In the genomic region with DNA sequence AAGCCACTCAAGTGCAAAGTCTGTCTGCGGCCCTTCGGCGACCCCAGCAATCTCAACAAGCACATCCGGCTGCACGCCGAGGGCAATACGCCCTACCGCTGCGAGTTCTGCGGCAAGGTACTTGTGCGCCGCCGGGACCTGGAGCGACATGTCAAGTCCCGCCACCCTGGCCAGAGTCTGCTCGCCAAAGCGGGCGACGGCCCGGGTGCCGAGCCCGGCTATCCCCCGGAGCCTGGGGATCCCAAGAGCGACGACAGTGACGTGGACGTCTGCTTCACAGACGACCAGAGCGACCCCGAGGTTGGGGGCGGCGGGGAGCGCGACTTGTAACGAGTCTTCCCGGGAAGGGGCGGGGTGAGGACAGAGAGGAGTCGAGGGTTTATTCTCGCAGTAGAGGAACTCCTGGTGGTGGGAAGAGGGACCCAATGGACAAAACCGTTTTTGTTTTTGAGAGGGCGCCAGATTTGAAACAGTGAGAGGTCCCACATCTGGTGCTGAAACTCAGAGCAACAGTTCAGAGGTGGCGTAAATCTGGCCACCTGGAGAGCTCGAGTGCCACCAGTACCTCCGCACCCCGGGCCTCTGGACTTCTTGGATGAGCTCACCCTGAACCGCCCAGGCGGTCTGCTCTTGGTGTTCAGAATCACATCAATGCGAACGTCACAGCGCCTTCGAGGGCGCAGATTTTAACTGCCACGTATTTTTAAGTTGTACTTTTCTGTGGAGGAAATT, we compare ENCODE assay signal across 8 cellular contexts. TPM values are rescaled to one million over a fixed set of nuclear protein-coding genes. Genes with fewer than 3 reads are reported as not detected.
DNase-seq lines count a peak whose midpoint lies in the region; ATAC-seq, FAIRE-seq and TF ChIP-seq lines count a peak whose summit lies in the region.

No MANE protein-coding gene starts in this region.

- H3K27me3 ChIP-seq in right cardiac atrium (ENCODE audit: control insufficient read depth, insufficient read depth) (no peaks in the 10 kb centered on the region), WERI-Rb-1 (ENCODE audit: insufficient read depth, low read depth, severe bottlenecking) (no peaks in the 10 kb centered on the region), stomach (peaks cover 40 to 100% (median 92%) of the 10 kb centered on the region in 3 donors)

- no peak for ATAC-seq in right cardiac atrium

- DNase-seq in right cardiac atrium (peak in 1 of 3 donors; percentile 37), cardiac septum (ENCODE audit: low spot score) (no peak), HTR-8/SVneo (ENCODE audit: insufficient read length, low spot score) (no peak), WERI-Rb-1 (peak; percentile 77), iPS-NIHi7 (ENCODE audit: extremely low spot score) (peak; percentile 53), stomach (no peak), midbrain (lab: John Stamatoyannopoulos, UW) (no peak)
- DNase-seq in stimulated activated CD4-positive, alpha-beta T cell treated with anti-CD3 and anti-CD28 coated beads, Interleukin-12 subunit alpha, Interleukin-12 subunit beta, amount 100 ng/mL, for 4 hours = no peak

- TF ChIP-seq CTCF in WERI-Rb-1 (IDR thresholded peaks at IDR 0.05; ENCODE audit: low read depth, low read length) = peak; percentile 17; the same call in 1 of the 2 replicates
- no peak for TF ChIP-seq CTCF in stomach (IDR thresholded peaks at IDR 0.05)

- no peak for TF ChIP-seq EP300 in stomach (IDR thresholded peaks at IDR 0.05)

- no peaks in the 10 kb centered on the region for H3K4me1 ChIP-seq in right cardiac atrium (ENCODE audit: control insufficient read depth, insufficient read depth, low read length)
- H3K4me1 ChIP-seq in stomach = peaks cover 23 to 35% (median 28%) of the 10 kb centered on the region in 4 donors

- TF ChIP-seq POLR2A in stomach (IDR thresholded peaks at IDR 0.05) = no peak

- intact Hi-C loops in right cardiac atrium (cut with DNase I) (no loop called here), cardiac septum (cut with DNase I) (loop anchor here (10.0 kb wide), 1 partner anchor 850 kb away; a partner anchor contains a TSS), stomach (cut with DNase I; ENCODE audit: low total_unique reads) (no loop called here)

- H3K36me3 ChIP-seq in WERI-Rb-1 (no peaks in the 10 kb centered on the region), stomach (no peaks in the 10 kb centered on the region)

- H3K4me3 ChIP-seq in right cardiac atrium (ENCODE audit: low read length) (peak overlapping the region; percentile 33), WERI-Rb-1 (ENCODE audit: low read depth, low read length) (peak overlapping the region; percentile 57), stomach (peak overlapping the region; percentile 45 to 70 (median 52))

- peak; percentile 62 for FAIRE-seq in HTR-8/SVneo (lab: Jason Lieb, UNC)

- H3K9me3 ChIP-seq in right cardiac atrium (ENCODE audit: control insufficient read depth, low read length) (no peaks in the 10 kb centered on the region), WERI-Rb-1 (ENCODE audit: severe bottlenecking) (no peaks in the 10 kb centered on the region), stomach (peaks cover 0 to 14% (median 4%) of the 10 kb centered on the region in 4 donors)

- H3K27ac ChIP-seq in right cardiac atrium (ENCODE audit: low read length) = no peak overlapping the region
- H3K27ac ChIP-seq in WERI-Rb-1 = peak overlapping the region; percentile 52
- no peak overlapping the region for H3K27ac ChIP-seq in stomach

- WGBS in right cardiac atrium = 3% methylated on average over 53 of the region's 53 CpGs
- WGBS in stomach, 5 donors = 3 to 7% (median 5%) methylated on average over 29 to 53 of the region's 53 CpGs

RNA-seq across cellular contexts. Expression of a gene that starts 8.0 kb away (rescaled TPM):
- not detected for total RNA-seq in right cardiac atrium
- not detected for polyA plus RNA-seq in right cardiac atrium
- not detected for total RNA-seq in cardiac septum
- total RNA-seq in stomach = not detected
- not detected for polyA plus RNA-seq in stomach

RNA-seq across cellular contexts. Expression of a gene that starts 46.1 kb away (rescaled TPM):
- total RNA-seq in right cardiac atrium (10 to 100 TPM; 19.8 to 28.4 (median 21.8) TPM), cardiac septum (26.5 TPM), stomach (100 to 1,000 TPM in 1 of 5 donors, 10 to 100 TPM in 3, 1 to 10 TPM in 1; 1.2 to 158 (median 55.4) TPM)
- polyA plus RNA-seq in right cardiac atrium (17.4 TPM), stomach (10 to 100 TPM; 30.6 to 68.6 (median 50.2) TPM)

Comparison
In these comparisons a context has a peak if more than half of its experiments do, and no peak if none do; other contexts are left out.
1. DNase-seq: peak in WERI-Rb-1 (single experiment) and iPS-NIHi7 (single experiment); none in cardiac septum (single experiment), HTR-8/SVneo (single experiment), stomach (single experiment), stimulated activated CD4-positive, alpha-beta T cell treated with anti-CD3 and anti-CD28 coated beads, Interleukin-12 subunit alpha, Interleukin-12 subunit beta, amount 100 ng/mL, for 4 hours (single experiment) and midbrain (single experiment).
2. Peak in every context shown above with its lines, with median percentiles within 50 percentile points of each other: H3K4me3 ChIP-seq.